ENCODE assay signal across 26 cellular contexts in the genomic region with DNA sequence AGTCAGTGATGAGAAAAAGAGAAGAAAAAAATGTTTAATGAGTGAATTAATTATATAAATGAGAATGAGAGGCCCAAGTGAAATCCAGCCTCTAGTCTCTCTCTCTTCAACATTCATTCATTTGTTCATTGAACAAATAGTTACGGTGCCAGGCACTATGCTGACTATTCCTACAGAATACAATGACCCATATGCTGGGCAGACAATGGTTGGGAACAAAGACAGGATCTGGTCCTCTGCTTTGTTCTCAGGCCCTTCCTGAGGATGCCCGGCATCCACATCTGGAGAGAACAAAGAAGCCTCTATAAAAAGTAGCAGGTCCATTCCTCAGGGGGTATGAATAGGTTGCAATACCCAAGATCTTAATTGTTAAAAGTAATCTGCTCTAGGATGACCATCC. TPM values are rescaled to one million over a fixed set of nuclear protein-coding genes. Genes with fewer than 3 reads are reported as not detected.
DNase-seq lines count a peak whose midpoint lies in the region; ATAC-seq and TF ChIP-seq lines count a peak whose summit lies in the region.
"Had no signal": no experiment of that assay in that cellular context is flagged by ENCODE, and none has a peak within 500 bp of the region (broad histone marks: within the 10 kb centered on the region; RNA-seq: fewer than 3 reads in every experiment).

No MANE protein-coding gene starts in this region.

- no peak for ATAC-seq in CD8-positive, alpha-beta T cell
- ATAC-seq in activated B cell treated with CpG ODN at 0.5 μM for 24 hours (ENCODE audit: low read depth) (no peak), GM19328 (IDR thresholded peaks at IDR 0.05; ENCODE audit: unreplicated experiment) (no peak), HG03439 (IDR thresholded peaks at IDR 0.05; ENCODE audit: unreplicated experiment) (no peak)
- ATAC-seq: activated CD4-positive, CD25-positive, alpha-beta regulatory T cell treated with anti-CD3 and anti-CD28 coated beads, Interleukin-2, amount 50 U/mL, for 24 hours; naive thymus-derived CD8-positive, alpha-beta T cell; Panc1 had no signal

- POLR2A ChIA-PET in CD8-positive, alpha-beta T cell (lab: Charles Lee) = interaction anchor here (0.7 kb wide), 1 partner anchor 12 kb away, joined by 3 read pairs; no protein-coding TSS in a partner anchor
- POLR2A ChIA-PET in activated B cell treated with CpG ODN at 0.5 μM for 24 hours (lab: Charles Lee) = interaction anchor here (0.6 to 7.0 kb wide), 9 partner anchors 8 to 1266 kb away, joined by 3 to 165 read pairs (median 5); no protein-coding TSS in a partner anchor

- intact Hi-C loops in CD8-positive, alpha-beta T cell (cut with DNase I, micrococcal nuclease) = no loop called here
- intact Hi-C loops in activated B cell treated with CpG ODN at 0.5 μM for 24 hours (cut with micrococcal nuclease) = no loop called here

- H3K4me1 ChIP-seq in CD8-positive, alpha-beta T cell (ENCODE audit: insufficient read depth, low read length) = no peaks in the 10 kb centered on the region
- H3K4me1 ChIP-seq: prostate gland had no signal

- peaks cover 31% of the 10 kb centered on the region for H3K4me1 Mint-ChIP-seq in CD8-positive, alpha-beta T cell (ENCODE audit: low read depth)
- H3K4me1 Mint-ChIP-seq in activated B cell treated with CpG ODN at 0.5 μM for 24 hours = peaks cover 91% of the 10 kb centered on the region

- H3K4me3 Mint-ChIP-seq in CD8-positive, alpha-beta T cell = no peak overlapping the region
- no peak overlapping the region for H3K4me3 Mint-ChIP-seq in activated B cell treated with CpG ODN at 0.5 μM for 24 hours
- H3K4me3 Mint-ChIP-seq: memory B cell; naive thymus-derived CD8-positive, alpha-beta T cell had no signal

- H3K27ac ChIP-seq in CD8-positive, alpha-beta T cell (ENCODE audit: low read depth, low read length) = no peak overlapping the region
- H3K27ac ChIP-seq: epithelial cell of prostate, prostate gland, SJSA1 had no signal

- peaks cover 1% of the 10 kb centered on the region for H3K27me3 Mint-ChIP-seq in CD8-positive, alpha-beta T cell (ENCODE audit: low read depth)
- no peaks in the 10 kb centered on the region for H3K27me3 Mint-ChIP-seq in activated B cell treated with CpG ODN at 0.5 μM for 24 hours
- H3K27me3 Mint-ChIP-seq: memory B cell had no signal

- H3K9me3 ChIP-seq in CD8-positive, alpha-beta T cell (ENCODE audit: low read length) = no peaks in the 10 kb centered on the region
- H3K9me3 ChIP-seq: prostate gland, SJSA1 had no signal

- H3K36me3 Mint-ChIP-seq in CD8-positive, alpha-beta T cell = peaks cover 2% of the 10 kb centered on the region
- H3K36me3 Mint-ChIP-seq in activated B cell treated with CpG ODN at 0.5 μM for 24 hours (ENCODE audit: low read depth) = peaks cover 68% of the 10 kb centered on the region

- H3K27me3 ChIP-seq in CD8-positive, alpha-beta T cell (ENCODE audit: insufficient read depth, low read length) = peaks cover 2% of the 10 kb centered on the region
- H3K27me3 ChIP-seq: SJSA1 had no signal

- H3K36me3 ChIP-seq in CD8-positive, alpha-beta T cell (ENCODE audit: insufficient read depth, low read length) = no peaks in the 10 kb centered on the region
- H3K36me3 ChIP-seq: prostate gland had no signal

- H3K4me3 ChIP-seq in CD8-positive, alpha-beta T cell (ENCODE audit: low read depth, low read length) = no peak overlapping the region
- H3K4me3 ChIP-seq: prostate gland, SJSA1 had no signal

- H3K27ac Mint-ChIP-seq in CD8-positive, alpha-beta T cell = peak overlapping the region; percentile 18
- peak overlapping the region; percentile 74 for H3K27ac Mint-ChIP-seq in activated B cell treated with CpG ODN at 0.5 μM for 24 hours

- DNase-seq in CD8-positive, alpha-beta T cell = no peak
- DNase-seq in activated B cell treated with CpG ODN at 0.5 μM for 24 hours = no peak
- peak; percentile 89 for DNase-seq in globus pallidus (ENCODE audit: low spot score)
- DNase-seq in putamen (ENCODE audit: low spot score) = peak; percentile 79
- no peak for DNase-seq in NCI-H1417 (lab: John Stamatoyannopoulos, UW)
- DNase-seq in NCI-H510A treated with DMSO at 0.1 percent for 48 hours (lab: John Stamatoyannopoulos, UW) = no peak
- DNase-seq: activated CD8-positive, alpha-beta memory T cell treated with anti-CD3 and anti-CD28 coated beads, Interleukin-2, amount 50 U/mL, for 4 hours; activated gamma-delta T cell treated with Interleukin-2 at 50 U/mL for 16 hours; cortex of kidney; DND-41; foreskin fibroblast; H7; Karpas-422; naive thymus-derived CD8-positive, alpha-beta T cell; NCI-H1930; NCI-H345; small intestine; stimulated activated CD4-positive, alpha-beta T cell treated with anti-CD3 and anti-CD28 coated beads, Interleukin-2, amount 100 ng/mL, for 48 hours had no signal

- CTCF ChIA-PET in CD8-positive, alpha-beta T cell (lab: Charles Lee) = interaction anchor here (0.7 to 1.3 kb wide), 2 partner anchors 11 to 19 kb away, joined by 3 to 4 read pairs; no protein-coding TSS in a partner anchor
- CTCF ChIA-PET in activated B cell treated with CpG ODN at 0.5 μM for 24 hours (lab: Charles Lee) = interaction anchor here (1.0 kb wide), 1 partner anchor 100 kb away, joined by 3 read pairs; no protein-coding TSS in a partner anchor

- H3K9me3 Mint-ChIP-seq in CD8-positive, alpha-beta T cell = no peaks in the 10 kb centered on the region
- H3K9me3 Mint-ChIP-seq in activated B cell treated with CpG ODN at 0.5 μM for 24 hours = no peaks in the 10 kb centered on the region
- H3K9me3 Mint-ChIP-seq: memory B cell; naive thymus-derived CD8-positive, alpha-beta T cell had no signal

- no peak for TF ChIP-seq CTCF in CD8-positive, alpha-beta T cell (IDR thresholded peaks at IDR 0.05)
- no peak for TF ChIP-seq CTCF in activated B cell treated with CpG ODN at 0.5 μM for 24 hours (IDR thresholded peaks at IDR 0.05)

RNA-seq across cellular contexts. Expression of a gene that starts 6.9 kb away (rescaled TPM):
- 1 to 10 TPM; 5.9 to 6.5 TPM for total RNA-seq in CD8-positive, alpha-beta T cell
- total RNA-seq in activated B cell treated with CpG ODN at 0.5 μM for 24 hours = 115 and 136 TPM in 2 replicates

Comparison
In these comparisons a context has a peak if more than half of its experiments do, and no peak if none do; other contexts are left out.
1. DNase-seq: peak in globus pallidus (single experiment) and putamen (single experiment); none in CD8-positive, alpha-beta T cell (0 of 7), activated B cell treated with CpG ODN at 0.5 μM for 24 hours (single experiment), NCI-H1417 (0 of 3) and NCI-H510A treated with DMSO at 0.1 percent for 48 hours (single experiment).
2. RNA of a gene that starts 6.9 kb away (total RNA-seq): 115 to 136 TPM in activated B cell treated with CpG ODN at 0.5 μM for 24 hours; 5.9 to 6.5 TPM in CD8-positive, alpha-beta T cell; every median in the first group is over 10 times any median in the second.